In the genomic region with DNA sequence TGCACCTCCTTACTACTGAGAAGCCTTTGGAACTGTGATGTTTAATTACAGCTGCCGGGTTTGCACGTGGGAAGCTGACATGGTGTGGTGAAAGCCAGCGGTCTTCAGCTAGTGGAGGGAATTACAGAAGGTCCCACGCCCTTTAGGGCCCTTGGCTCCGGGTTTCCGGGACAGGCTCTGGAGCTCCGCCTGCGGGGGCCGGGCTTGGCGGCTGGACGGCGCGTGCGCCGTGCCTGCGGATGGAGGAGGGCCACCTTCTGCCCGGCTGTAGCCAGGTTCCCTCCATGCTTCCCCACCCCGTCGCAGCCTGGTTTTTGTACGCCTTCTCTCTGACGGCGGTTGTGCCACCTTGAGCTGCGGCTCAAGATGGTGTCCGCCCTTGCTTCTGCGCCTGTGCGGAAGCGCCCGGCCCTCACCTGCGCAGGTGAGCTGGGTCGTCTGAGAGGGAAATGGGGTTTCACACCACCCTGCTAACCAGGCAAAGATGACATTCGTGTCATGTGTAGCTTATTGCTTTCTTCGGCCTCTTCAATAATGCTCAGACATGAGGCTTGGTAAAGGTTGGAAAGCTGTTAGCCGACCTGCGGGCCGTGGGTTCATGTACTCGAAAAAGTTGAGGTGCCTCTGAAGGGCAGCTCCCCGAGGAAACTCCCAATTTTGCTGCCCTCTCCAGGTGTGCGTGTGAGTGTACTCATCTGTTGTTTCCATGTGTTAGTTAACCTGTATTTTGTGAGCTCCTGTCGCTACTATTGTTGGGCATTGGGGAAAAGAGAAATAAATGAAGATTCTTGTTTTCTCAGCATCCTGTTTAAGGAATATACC, we compare ENCODE assay signal across 9 cellular contexts. TPM values are rescaled to one million over a fixed set of nuclear protein-coding genes. Genes with fewer than 3 reads are reported as not detected.
DNase-seq lines count a peak whose midpoint lies in the region; ATAC-seq and TF ChIP-seq lines count a peak whose summit lies in the region.
"Had no signal": no experiment of that assay in that cellular context is flagged by ENCODE, and none has a peak within 500 bp of the region (broad histone marks: within the 10 kb centered on the region; RNA-seq: fewer than 3 reads in every experiment).

No MANE protein-coding gene starts in this region.

- H3K4me1 ChIP-seq in Peyer's patch (no peaks in the 10 kb centered on the region), tibial nerve (peaks cover 0 to 25% (median 6%) of the 10 kb centered on the region in 4 donors)

- H3K36me3 ChIP-seq in Peyer's patch (peaks cover 0 to 9% (median 0%) of the 10 kb centered on the region in 3 donors), tibial nerve (peaks cover 0 to 38% (median 5%) of the 10 kb centered on the region in 3 donors)

- DNase-seq in GM19238 (ENCODE audit: insufficient read length, low spot score) (peak; percentile 77), Peyer's patch (peak; percentile 53 to 90 (median 87)), glutamatergic neuron (peak; percentile 65), progenitor cell of endocrine pancreas (ENCODE audit: low spot score, unreplicated experiment) (peak; percentile 14), tibial nerve (ENCODE audit: low spot score in 2 of 2) (peak; percentile 18 to 50), middle frontal gyrus (ENCODE audit: extremely low spot score, low spot score) (no peak)
- DNase-seq in activated naive CD4-positive, alpha-beta T cell treated with anti-CD3 and anti-CD28 coated beads, Interleukin-2, amount 50 U/mL, for 16 hours: peak; percentile 51

- H3K36me3 Mint-ChIP-seq in glutamatergic neuron (ENCODE audit: unreplicated experiment) (no peaks in the 10 kb centered on the region), progenitor cell of endocrine pancreas (ENCODE audit: insufficient read depth) (peaks cover 1% of the 10 kb centered on the region)

- H3K9me3 ChIP-seq in Peyer's patch: no peaks in the 10 kb centered on the region
- H3K9me3 ChIP-seq in tibial nerve: no peaks in the 10 kb centered on the region

- H3K4me3 Mint-ChIP-seq in glutamatergic neuron (ENCODE audit: unreplicated experiment): no peak overlapping the region
- H3K4me3 Mint-ChIP-seq in progenitor cell of endocrine pancreas (ENCODE audit: low read depth): peak overlapping the region; percentile 35

- peaks cover 4% of the 10 kb centered on the region for H3K27me3 Mint-ChIP-seq in glutamatergic neuron (ENCODE audit: unreplicated experiment)
- no peaks in the 10 kb centered on the region for H3K27me3 Mint-ChIP-seq in progenitor cell of endocrine pancreas

- TF ChIP-seq POLR2A in Peyer's patch (IDR thresholded peaks at IDR 0.05): peak; percentile 31 to 34
- no peak for TF ChIP-seq POLR2A in tibial nerve (IDR thresholded peaks at IDR 0.05)

- no peak for TF ChIP-seq EP300 in tibial nerve (IDR thresholded peaks at IDR 0.05)

- H3K27ac ChIP-seq in Peyer's patch (peak overlapping the region; percentile 54 to 79 (median 66)), tibial nerve (peak overlapping the region in 2 of 4 donors; percentile 21 to 41)
- H3K27ac ChIP-seq: SK-N-MC had no signal

- H3K27ac Mint-ChIP-seq in glutamatergic neuron (ENCODE audit: unreplicated experiment) (no peak overlapping the region), progenitor cell of endocrine pancreas (peak overlapping the region; percentile 82)

- peaks cover 2% of the 10 kb centered on the region for H3K4me1 Mint-ChIP-seq in glutamatergic neuron (ENCODE audit: low read depth, unreplicated experiment)
- no peaks in the 10 kb centered on the region for H3K4me1 Mint-ChIP-seq in progenitor cell of endocrine pancreas (ENCODE audit: low read depth)

- 28 to 29% methylated on average over 39 of the region's 39 CpGs for WGBS in tibial nerve, 2 donors

- H3K4me3 ChIP-seq in Peyer's patch: peak overlapping the region; percentile 41 to 60 (median 51)
- H3K4me3 ChIP-seq in tibial nerve: peak overlapping the region; percentile 9 to 48 (median 30)
- H3K4me3 ChIP-seq: SK-N-MC had no signal

- H3K27me3 ChIP-seq in Peyer's patch: no peaks in the 10 kb centered on the region
- no peaks in the 10 kb centered on the region for H3K27me3 ChIP-seq in tibial nerve

- no peak for ATAC-seq in HG02588 (IDR thresholded peaks at IDR 0.05; ENCODE audit: unreplicated experiment)

- H3K9me3 Mint-ChIP-seq in glutamatergic neuron (ENCODE audit: unreplicated experiment) (peaks cover 6% of the 10 kb centered on the region), progenitor cell of endocrine pancreas (ENCODE audit: low read depth) (no peaks in the 10 kb centered on the region)

- TF ChIP-seq CTCF in Peyer's patch (IDR thresholded peaks at IDR 0.05): peak in 1 of 6 experiments; percentile 2
- TF ChIP-seq CTCF in glutamatergic neuron (IDR thresholded peaks at IDR 0.05; ENCODE audit: partially characterized antibody, unreplicated experiment): no peak
- no peak for TF ChIP-seq CTCF in progenitor cell of endocrine pancreas (IDR thresholded peaks at IDR 0.05; ENCODE audit: unreplicated experiment)
- TF ChIP-seq CTCF in tibial nerve (IDR thresholded peaks at IDR 0.05): no peak

RNA-seq across cellular contexts. Expression of gene OPRD1, which starts 36.6 kb away (rescaled TPM):
- under 1 TPM in 1 of 4 donors, not detected in 3; 0.18 TPM for total RNA-seq in Peyer's patch
- total RNA-seq in glutamatergic neuron (ENCODE audit: unreplicated experiment): 1.2 TPM
- 0.67 and 0.71 TPM in 2 replicates for total RNA-seq in progenitor cell of endocrine pancreas
- not detected for total RNA-seq in tibial nerve

RNA-seq across cellular contexts. Expression of gene YTHDF2, which starts 38.6 kb away (rescaled TPM):
- total RNA-seq in Peyer's patch (10 to 100 TPM; 36.3 to 54.1 (median 46.6) TPM), glutamatergic neuron (ENCODE audit: unreplicated experiment) (130 TPM), progenitor cell of endocrine pancreas (133 and 135 TPM in 2 replicates), tibial nerve (10 to 100 TPM; 40.4 to 42.8 (median 41.0) TPM)

Comparison
In these comparisons a context has a peak if more than half of its experiments do, and no peak if none do; other contexts are left out.
1. POLR2A ChIP-seq: peak in Peyer's patch (2 of 2); none in tibial nerve (0 of 2).